ENCODE assay signal across 22 cellular contexts in genomic region chr11:15886866-15887265, GRCh38.
"Had no signal": no experiment of that assay in that cellular context is flagged by ENCODE, and none has a peak within 500 bp of the region (broad histone marks: within the 10 kb centered on the region; RNA-seq: fewer than 3 reads in every experiment).

No MANE protein-coding gene starts in this region.

- H3K27me3 ChIP-seq: ascending aorta, left lung, stomach, tibial nerve, uterus had no signal

- H3K9me3 Mint-ChIP-seq: activated naive CD4-positive, alpha-beta T cell treated with anti-CD3 and anti-CD28 coated beads, Interleukin-2, amount 50 U/mL, for 24 hours; natural killer cell had no signal

- H3K27ac ChIP-seq: ascending aorta, left lung, parathyroid adenoma, stomach, suprapubic skin, tibial nerve, uterus had no signal

- H3K9me3 ChIP-seq: ascending aorta, left lung, stomach, suprapubic skin, tibial nerve, uterus had no signal

- H2AFZ ChIP-seq: parathyroid adenoma had no signal

- H3K4me1 ChIP-seq: ascending aorta, left lung, parathyroid adenoma, uterus had no signal

- H3K36me3 ChIP-seq: ascending aorta, left lung, stomach, suprapubic skin, tibial nerve, uterus had no signal

- H3K27ac Mint-ChIP-seq: activated naive CD4-positive, alpha-beta T cell treated with anti-CD3 and anti-CD28 coated beads, Interleukin-2, amount 50 U/mL, for 24 hours; immature natural killer cell; natural killer cell had no signal

- ATAC-seq: left lung, natural killer cell, right cardiac atrium had no signal

- H3K4me3 Mint-ChIP-seq: activated naive CD4-positive, alpha-beta T cell treated with anti-CD3 and anti-CD28 coated beads, Interleukin-2, amount 50 U/mL, for 24 hours; immature natural killer cell; natural killer cell had no signal

- H3K27me3 Mint-ChIP-seq: activated naive CD4-positive, alpha-beta T cell treated with anti-CD3 and anti-CD28 coated beads, Interleukin-2, amount 50 U/mL, for 24 hours had no signal

- H3K9ac ChIP-seq: parathyroid adenoma had no signal

- H3K4me3 ChIP-seq: ascending aorta, left lung, lung, stomach, suprapubic skin, tibial nerve, uterus had no signal

- H3K36me3 Mint-ChIP-seq: activated naive CD4-positive, alpha-beta T cell treated with anti-CD3 and anti-CD28 coated beads, Interleukin-2, amount 50 U/mL, for 24 hours; immature natural killer cell; natural killer cell had no signal

- DNase-seq: activated gamma-delta T cell treated with Interleukin-2 at 50 U/mL for 16 hours; activated T-cell treated with anti-CD3 and anti-CD28 coated beads, Interleukin-2, amount 50 U/mL, for 1 hour; caudate nucleus; dermis blood vessel endothelial cell; effector CD8-positive, alpha-beta T cell; foreskin melanocyte; immature natural killer cell; left lung; midbrain; natural killer cell; right cardiac atrium; stimulated activated CD4-positive, alpha-beta T cell treated with anti-CD3 and anti-CD28 coated beads, Interleukin-12 subunit alpha, Interleukin-12 subunit beta, amount 100 ng/mL, for 4 hours; stimulated activated CD4-positive, alpha-beta T cell treated with anti-CD3 and anti-CD28 coated beads, Interleukin-1b, Interleukin-23, amount 100 ng/mL, for 48 hours; stomach; T-helper 9 cell; uterus had no signal

- H3K4me1 Mint-ChIP-seq: activated naive CD4-positive, alpha-beta T cell treated with anti-CD3 and anti-CD28 coated beads, Interleukin-2, amount 50 U/mL, for 24 hours; immature natural killer cell had no signal

- H3K79me2 ChIP-seq: parathyroid adenoma had no signal
